In genomic region chr2:130808482-130809268, GRCh38 we compare ENCODE assay signal across 2 cellular contexts.
TF ChIP-seq lines count a peak whose summit lies in the region.

No MANE protein-coding gene starts in this region.

TF ChIP-seq in IMR-90, 13 proteins besides CTCF, POLR2A, EP300 and RAD21:
- TF ChIP-seq FOS (IDR thresholded peaks at IDR 0.05; ENCODE audit: low read depth, low read length) = no peak
- TF ChIP-seq CEBPB (IDR thresholded peaks at IDR 0.05; ENCODE audit: low read depth, low read length) = peak; percentile 56

TF ChIP-seq in H1, 55 proteins besides CTCF, POLR2A, EP300 and RAD21:
- peak; percentile 35; the same call in 1 of the 2 replicates for TF ChIP-seq CEBPB (IDR thresholded peaks at IDR 0.05; ENCODE audit: low read depth, low read length)
- no peak for TF ChIP-seq SP2 (IDR thresholded peaks at IDR 0.05; ENCODE audit: low read length)
